ENCODE assay signal across 1 cellular context in the genomic region with DNA sequence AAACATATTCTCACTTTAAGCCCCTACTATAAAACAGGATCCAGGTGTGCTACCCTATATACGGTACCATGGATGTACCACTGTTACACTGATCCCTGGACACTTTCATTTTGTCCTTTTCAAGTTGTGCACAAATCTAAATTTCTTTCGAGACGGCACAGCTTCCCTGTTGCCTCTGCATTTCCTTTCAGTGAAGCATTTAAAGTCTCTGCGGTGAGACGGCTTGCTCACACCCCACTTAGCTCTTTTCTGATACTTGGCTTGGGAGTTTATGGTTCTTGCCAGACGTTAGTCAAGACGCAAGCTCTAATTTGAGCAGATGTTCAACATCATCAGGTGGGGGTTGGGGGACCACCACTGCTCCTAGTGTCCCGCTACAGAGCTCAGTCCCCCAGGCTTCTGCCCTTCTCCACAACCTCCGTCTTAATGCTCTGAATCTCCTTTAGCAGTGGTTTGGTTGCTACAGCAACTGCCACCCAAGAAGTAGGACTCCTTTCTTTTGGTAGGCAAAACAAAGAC.
TF ChIP-seq lines count a peak whose summit lies in the region.

No MANE protein-coding gene starts in this region.

TF ChIP-seq in H1, 55 proteins besides CTCF, POLR2A, EP300 and RAD21 (continued from another document):
- no peak for TF ChIP-seq CHD7 (IDR thresholded peaks at IDR 0.05; ENCODE audit: insufficient replicate concordance, low read length)
- TF ChIP-seq BACH1 (IDR thresholded peaks at IDR 0.05; ENCODE audit: low read length) = no peak
- no peak for TF ChIP-seq NANOG (IDR thresholded peaks at IDR 0.05; ENCODE audit: insufficient read depth, low read depth, low read length, poor library complexity, severe bottlenecking)
- TF ChIP-seq BCL11A (IDR thresholded peaks at IDR 0.05; ENCODE audit: low read depth in 2 of 2, low read length in 2 of 2) = no peak
- TF ChIP-seq EZH2 (IDR thresholded peaks at IDR 0.05; ENCODE audit: low read depth, low read length, severe bottlenecking) = no peak
- no peak for TF ChIP-seq TCF12 (IDR thresholded peaks at IDR 0.05; ENCODE audit: low read depth, low read length)
- no peak for TF ChIP-seq SUZ12 (IDR thresholded peaks at IDR 0.05; ENCODE audit: low read length)
- TF ChIP-seq KDM1A (IDR thresholded peaks at IDR 0.05; ENCODE audit: borderline replicate concordance, low read length) = no peak
